Comparison of ENCODE assay signal across 8 cellular contexts in the genomic region with DNA sequence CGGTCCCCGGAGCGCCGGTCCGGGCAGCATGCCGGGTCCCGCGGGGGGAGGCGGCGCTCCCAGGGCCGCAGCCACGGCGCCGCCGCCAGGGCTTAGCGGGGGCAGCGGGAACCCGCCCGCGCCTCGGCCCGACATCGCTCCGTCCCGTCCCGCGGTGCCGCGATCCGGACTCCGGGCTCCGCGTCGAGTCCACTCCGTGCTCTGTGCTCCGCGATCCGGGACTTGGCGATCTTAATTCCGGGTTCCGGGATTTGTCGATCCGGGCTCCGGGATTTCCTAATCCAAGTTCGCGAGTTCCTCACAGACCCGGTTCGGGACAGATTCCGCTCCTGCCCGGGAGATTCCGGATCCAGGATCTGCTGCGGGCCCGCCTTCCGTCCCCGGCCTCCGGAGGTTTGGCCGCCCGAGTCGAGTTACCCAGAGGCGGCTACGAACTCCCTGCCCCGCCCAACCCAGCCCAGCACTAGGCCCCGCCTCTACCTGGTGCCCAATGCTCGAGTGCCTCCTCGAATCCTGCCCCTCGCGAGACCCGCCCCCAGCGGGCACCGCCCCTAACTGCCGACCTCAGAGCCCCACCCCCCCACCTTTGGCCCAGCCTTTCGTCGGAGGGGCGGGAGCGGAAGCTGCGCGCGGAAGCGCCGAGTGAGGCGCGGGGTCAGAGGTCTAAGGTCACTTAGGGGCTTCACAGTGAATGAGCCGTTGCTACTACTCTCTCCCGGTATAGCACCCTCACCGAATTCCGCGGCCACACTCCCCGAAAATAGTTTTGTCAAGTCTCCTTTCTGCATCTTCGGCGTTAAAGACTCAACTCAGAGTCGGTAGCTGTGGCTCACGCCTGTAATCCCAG. TPM values are rescaled to one million over a fixed set of nuclear protein-coding genes. Genes with fewer than 3 reads are reported as not detected.
DNase-seq lines count a peak whose midpoint lies in the region; ATAC-seq lines count a peak whose summit lies in the region.

A gene (minus strand): TSS at position 146 of the 847 bp plus-strand sequence. CDS start 11 bp downstream, at position 135.

- H3K27me3 ChIP-seq in BLaER1 = no peaks in the 10 kb centered on the region

- H3K4me2 ChIP-seq in BLaER1 = peak within 1 kb of the TSS; percentile 98

- peak within 1 kb of the TSS; percentile 98 for H3K9ac ChIP-seq in BLaER1

- H3K4me1 ChIP-seq in BLaER1 = peaks cover 58% of the 10 kb centered on the region

- H3K27ac ChIP-seq in BLaER1 = peak within 1 kb of the TSS; percentile 99

- H4K20me1 ChIP-seq in BLaER1 = peaks cover 43% of the 10 kb centered on the region

- H3K4me3 ChIP-seq in BLaER1 = peak within 1 kb of the TSS; percentile 97

- H3K9me3 ChIP-seq in BLaER1 = peaks cover under 1% of the 10 kb centered on the region

- ATAC-seq in GM19351 (IDR thresholded peaks at IDR 0.05; ENCODE audit: unreplicated experiment) = peak; percentile 73
- peak; percentile 79 for ATAC-seq in HG03521 (IDR thresholded peaks at IDR 0.05; ENCODE audit: unreplicated experiment)
- peak; percentile 81 for ATAC-seq in left lobe of liver

- peaks cover 7% of the 10 kb centered on the region for H3K36me3 ChIP-seq in BLaER1

- DNase-seq in NCI-H69 (lab: John Stamatoyannopoulos, UW) (peak; percentile 100), dedifferentiated amniotic fluid mesenchymal stem cell (ENCODE audit: extremely low spot score) (peak; percentile 99), left lobe of liver (ENCODE audit: low spot score) (peak; percentile 99)
- peak; percentile 99 for DNase-seq in activated CD4-positive, alpha-beta T cell treated with anti-CD3 and anti-CD28 coated beads, Interleukin-2, amount 50 U/mL, for 1 hour
- peak; percentile 99 for DNase-seq in stimulated activated CD4-positive, alpha-beta T cell treated with anti-CD3 and anti-CD28 coated beads, Interleukin-2, amount 100 ng/mL, for 4 hours (ENCODE audit: low read depth)

RNA-seq across cellular contexts. Expression of the gene that starts here (rescaled TPM):
- 73.9 TPM for total RNA-seq in left lobe of liver

Comparison
In these comparisons a context has a peak if more than half of its experiments do, and no peak if none do; other contexts are left out.
1. Peak in every context shown above with its lines: DNase-seq, ATAC-seq, H3K4me3 ChIP-seq and H3K27ac ChIP-seq.